Comparison of ENCODE assay signal across 8 cellular contexts in genomic region chr1:174990382-174990999, GRCh38. TPM values are rescaled to one million over a fixed set of nuclear protein-coding genes. Genes with fewer than 3 reads are reported as not detected.
DNase-seq lines count a peak whose midpoint lies in the region; ATAC-seq, FAIRE-seq and TF ChIP-seq lines count a peak whose summit lies in the region.

No MANE protein-coding gene starts in this region.

- intact Hi-C loops in adrenal gland (cut with DNase I): no loop called here

- ATAC-seq in HG02571 (IDR thresholded peaks at IDR 0.05; ENCODE audit: unreplicated experiment) (no peak), HG02610 (IDR thresholded peaks at IDR 0.05; ENCODE audit: unreplicated experiment) (no peak)

- no peaks in the 10 kb centered on the region for H3K36me3 ChIP-seq in adrenal gland (replicated peaks in 1 of 2)

- no peaks in the 10 kb centered on the region for H3K27me3 ChIP-seq in adrenal gland

- no peaks in the 10 kb centered on the region for H3K27me3 Mint-ChIP-seq in activated T-cell treated with anti-CD3 and anti-CD28 coated beads, Interleukin-2, amount 50 U/mL, for 24 hours

- no peak for DNase-seq in activated T-cell treated with anti-CD3 and anti-CD28 coated beads, Interleukin-2, amount 50 U/mL, for 24 hours
- no peak for DNase-seq in activated T-cell treated with anti-CD3 and anti-CD28 coated beads for 4 hours
- peak; percentile 30 for DNase-seq in NCI-H2029 (lab: John Stamatoyannopoulos, UW)
- DNase-seq in adrenal gland: peak in 3 of 7 donors; percentile 31 to 37 (median 31)
- DNase-seq in superior temporal gyrus (ENCODE audit: extremely low spot score): peak; percentile 70

- WGBS in adrenal gland, 4 donors: 4 to 8% (median 6%) methylated on average over 6 of the region's 6 CpGs

- peak overlapping the region; percentile 92 for H3K27ac Mint-ChIP-seq in activated T-cell treated with anti-CD3 and anti-CD28 coated beads, Interleukin-2, amount 50 U/mL, for 24 hours

- H3K4me1 Mint-ChIP-seq in activated T-cell treated with anti-CD3 and anti-CD28 coated beads, Interleukin-2, amount 50 U/mL, for 24 hours (ENCODE audit: low read depth): peaks cover 29% of the 10 kb centered on the region

- FAIRE-seq in islet of Langerhans (lab: Jason Lieb, UNC): peak; percentile 75

- no peak for TF ChIP-seq CTCF in adrenal gland (IDR thresholded peaks at IDR 0.05)

- H3K9me3 ChIP-seq in adrenal gland (replicated peaks in 1 of 3): no peaks in the 10 kb centered on the region

- H3K4me3 ChIP-seq in adrenal gland: peak overlapping the region in 3 of 4 donors; percentile 3 to 65 (median 44)

- H3K36me3 Mint-ChIP-seq in activated T-cell treated with anti-CD3 and anti-CD28 coated beads, Interleukin-2, amount 50 U/mL, for 24 hours (ENCODE audit: low read depth): peaks cover 36% of the 10 kb centered on the region

- H3K9me3 Mint-ChIP-seq in activated T-cell treated with anti-CD3 and anti-CD28 coated beads, Interleukin-2, amount 50 U/mL, for 24 hours: no peaks in the 10 kb centered on the region

- TF ChIP-seq POLR2A in adrenal gland (IDR thresholded peaks at IDR 0.05): peak in 1 of 2 donors; percentile 45

- H3K4me1 ChIP-seq in adrenal gland (replicated peaks in 1 of 2): peaks cover 11 to 18% of the 10 kb centered on the region in 2 donors

- peak overlapping the region; percentile 78 for H3K4me3 Mint-ChIP-seq in activated T-cell treated with anti-CD3 and anti-CD28 coated beads, Interleukin-2, amount 50 U/mL, for 24 hours

- H3K27ac ChIP-seq in adrenal gland: peak overlapping the region; percentile 45 to 87 (median 87)

RNA-seq across cellular contexts. Expression of gene CACYBP, which starts 9.3 kb away (rescaled TPM):
- total RNA-seq in adrenal gland: 100 to 1,000 TPM in 1 of 8 donors, 10 to 100 TPM in 7; 32.3 to 123 (median 60.0) TPM
- 100 to 1,000 TPM in 1 of 3 donors, 10 to 100 TPM in 2; 18.7 to 244 (median 23.7) TPM for polyA plus RNA-seq in adrenal gland

RNA-seq across cellular contexts. Expression of gene MRPS14, which starts 32.7 kb away (rescaled TPM):
- 10 to 100 TPM; 22.8 to 48.4 (median 29.3) TPM for total RNA-seq in adrenal gland
- 10 to 100 TPM; 10.8 to 50.7 (median 16.7) TPM for polyA plus RNA-seq in adrenal gland

Comparison
In these comparisons a context has a peak if more than half of its experiments do, and no peak if none do; other contexts are left out.
1. DNase-seq: peak in NCI-H2029 (single experiment) and superior temporal gyrus (single experiment); none in activated T-cell treated with anti-CD3 and anti-CD28 coated beads, Interleukin-2, amount 50 U/mL, for 24 hours (single experiment) and activated T-cell treated with anti-CD3 and anti-CD28 coated beads for 4 hours (single experiment).